Comparison of ENCODE assay signal across 9 cellular contexts in genomic region chr3:177041021-177041729, GRCh38.
DNase-seq lines count a peak whose midpoint lies in the region; ATAC-seq, FAIRE-seq and TF ChIP-seq lines count a peak whose summit lies in the region.
"Had no signal": no experiment of that assay in that cellular context is flagged by ENCODE, and none has a peak within 500 bp of the region (broad histone marks: within the 10 kb centered on the region; RNA-seq: fewer than 3 reads in every experiment).

No MANE protein-coding gene starts in this region.

- H3K27ac ChIP-seq in keratinocyte (ENCODE audit: control insufficient read depth, insufficient read depth, low read length): peak overlapping the region; percentile 4
- H3K27ac ChIP-seq in tibial artery: peak overlapping the region; percentile 32 to 44

- H3K4me3 ChIP-seq in keratinocyte (ENCODE audit: control insufficient read depth in 2 of 3, extremely low read depth in 1 of 3, insufficient read depth in 2 of 3, low read depth in 1 of 3, low read length in 3 of 3): no peak overlapping the region
- H3K4me3 ChIP-seq in tibial artery: no peak overlapping the region

- no peaks in the 10 kb centered on the region for H3K27me3 Mint-ChIP-seq in activated CD8-positive, alpha-beta memory T cell treated with anti-CD3 and anti-CD28 coated beads, Interleukin-2, amount 10 ng/mL, durations not matched to agents 7 days and 5 days
- H3K27me3 Mint-ChIP-seq in activated T-helper 2 cell treated with anti-CD3 and anti-CD28 coated beads, Interferon-gamma antibody, Interleukin-2, Interleukin-4, amounts not matched to agents 10 μg/mL and 5 μg/mL and 100 μg/mL, durations not matched to agents 14 hours and 24 hours and 36 hours (ENCODE audit: low read depth): no peaks in the 10 kb centered on the region

- H3K27ac Mint-ChIP-seq in activated CD8-positive, alpha-beta memory T cell treated with anti-CD3 and anti-CD28 coated beads, Interleukin-2, amount 10 ng/mL, durations not matched to agents 7 days and 5 days: peak overlapping the region; percentile 44
- peak overlapping the region; percentile 33 for H3K27ac Mint-ChIP-seq in activated T-helper 2 cell treated with anti-CD3 and anti-CD28 coated beads, Interferon-gamma antibody, Interleukin-2, Interleukin-4, amounts not matched to agents 10 μg/mL and 5 μg/mL and 100 μg/mL, durations not matched to agents 14 hours and 24 hours and 36 hours

- no peak overlapping the region for H2AFZ ChIP-seq in keratinocyte (ENCODE audit: control insufficient read depth, low read length)

- peaks cover 31% of the 10 kb centered on the region for H3K4me1 Mint-ChIP-seq in activated CD8-positive, alpha-beta memory T cell treated with anti-CD3 and anti-CD28 coated beads, Interleukin-2, amount 10 ng/mL, durations not matched to agents 7 days and 5 days
- peaks cover 34% of the 10 kb centered on the region for H3K4me1 Mint-ChIP-seq in activated T-helper 2 cell treated with anti-CD3 and anti-CD28 coated beads, Interferon-gamma antibody, Interleukin-2, Interleukin-4, amounts not matched to agents 10 μg/mL and 5 μg/mL and 100 μg/mL, durations not matched to agents 14 hours and 24 hours and 36 hours (ENCODE audit: low read depth)

- no peaks in the 10 kb centered on the region for H4K20me1 ChIP-seq in keratinocyte (ENCODE audit: control insufficient read depth, extremely low read depth, insufficient read depth, low read length)

- no peak for DNase-seq in activated CD8-positive, alpha-beta memory T cell treated with anti-CD3 and anti-CD28 coated beads, Interleukin-2, amount 10 ng/mL, durations not matched to agents 7 days and 5 days
- no peak for DNase-seq in activated CD8-positive, alpha-beta memory T cell treated with anti-CD3 and anti-CD28 coated beads for 24 hours
- no peak for DNase-seq in activated T-helper 2 cell treated with anti-CD3 and anti-CD28 coated beads, Interferon-gamma antibody, Interleukin-2, Interleukin-4, amounts not matched to agents 10 μg/mL and 5 μg/mL and 100 μg/mL, durations not matched to agents 14 hours and 24 hours and 36 hours (ENCODE audit: low spot score)
- DNase-seq in keratinocyte (ENCODE audit: low read depth, low spot score): no peak
- DNase-seq in tibial artery: peak; percentile 68 to 75
- no peak for DNase-seq in GM12892 (ENCODE audit: insufficient read length)
- no peak for DNase-seq in SK-N-DZ (ENCODE audit: low spot score)
- DNase-seq: Caco-2 had no signal

- no peaks in the 10 kb centered on the region for H3K9me1 ChIP-seq in keratinocyte (ENCODE audit: control insufficient read depth, extremely low read depth, insufficient read depth, low read length)

- TF ChIP-seq POLR2A in GM12892 (IDR thresholded peaks at IDR 0.05; ENCODE audit: low read depth, low read length): no peak

- FAIRE-seq in keratinocyte (lab: Jason Lieb, UNC) (peak; percentile 49), GM12892 (lab: Jason Lieb, UNC) (no peak)

- peaks cover 2% of the 10 kb centered on the region for H3K9me3 Mint-ChIP-seq in activated CD8-positive, alpha-beta memory T cell treated with anti-CD3 and anti-CD28 coated beads, Interleukin-2, amount 10 ng/mL, durations not matched to agents 7 days and 5 days (ENCODE audit: low read depth)
- peaks cover 7% of the 10 kb centered on the region for H3K9me3 Mint-ChIP-seq in activated T-helper 2 cell treated with anti-CD3 and anti-CD28 coated beads, Interferon-gamma antibody, Interleukin-2, Interleukin-4, amounts not matched to agents 10 μg/mL and 5 μg/mL and 100 μg/mL, durations not matched to agents 14 hours and 24 hours and 36 hours

- dilution Hi-C loops in keratinocyte (cut with MboI; ENCODE audit: extremely low pct_ligation_motif_present, low sequenced_read_pairs): no loop called here

- CTCF ChIA-PET in activated CD8-positive, alpha-beta memory T cell treated with anti-CD3 and anti-CD28 coated beads, Interleukin-2, amount 10 ng/mL, durations not matched to agents 7 days and 5 days (lab: Charles Lee): interaction anchor here (1.1 kb wide), 1 partner anchor 10 kb away, joined by 4 read pairs; no protein-coding TSS in a partner anchor

- TF ChIP-seq CTCF in keratinocyte (optimal IDR thresholded peaks at IDR 0.05 in 1 of 3, IDR thresholded peaks at IDR 0.05 in 1 of 3, conservative IDR thresholded peaks at IDR 0.05 in 1 of 3; ENCODE audit: extremely low read depth in 1 of 3, insufficient read depth in 2 of 3, low read length in 3 of 3) (no peak), tibial artery (IDR thresholded peaks at IDR 0.05) (no peak)

- peak; percentile 36 for ATAC-seq in activated CD8-positive, alpha-beta memory T cell treated with anti-CD3 and anti-CD28 coated beads, Interleukin-2, amount 10 ng/mL, durations not matched to agents 7 days and 5 days
- ATAC-seq in GM18870 (IDR thresholded peaks at IDR 0.05; ENCODE audit: unreplicated experiment): no peak

- peaks cover 70% of the 10 kb centered on the region for H3K36me3 Mint-ChIP-seq in activated CD8-positive, alpha-beta memory T cell treated with anti-CD3 and anti-CD28 coated beads, Interleukin-2, amount 10 ng/mL, durations not matched to agents 7 days and 5 days
- H3K36me3 Mint-ChIP-seq in activated T-helper 2 cell treated with anti-CD3 and anti-CD28 coated beads, Interferon-gamma antibody, Interleukin-2, Interleukin-4, amounts not matched to agents 10 μg/mL and 5 μg/mL and 100 μg/mL, durations not matched to agents 14 hours and 24 hours and 36 hours (ENCODE audit: low read depth): peaks cover 86% of the 10 kb centered on the region

- intact Hi-C loops in activated T-helper 2 cell treated with anti-CD3 and anti-CD28 coated beads, Interferon-gamma antibody, Interleukin-2, Interleukin-4, amounts not matched to agents 10 μg/mL and 5 μg/mL and 100 μg/mL, durations not matched to agents 14 hours and 24 hours and 36 hours (cut with micrococcal nuclease): no loop called here
- intact Hi-C loops in tibial artery (cut with DNase I; ENCODE audit: low total_unique reads): no loop called here

- H3K27me3 ChIP-seq in keratinocyte (ENCODE audit: control insufficient read depth, extremely low read depth, insufficient read depth, low read length) (no peaks in the 10 kb centered on the region), tibial artery (no peaks in the 10 kb centered on the region)

- H3K9ac ChIP-seq in keratinocyte (ENCODE audit: control insufficient read depth, extremely low read depth, insufficient read depth, low read length): no peak overlapping the region

- H3K4me1 ChIP-seq in keratinocyte (ENCODE audit: control insufficient read depth, extremely low read depth, insufficient read depth, low read length) (peaks cover 24% of the 10 kb centered on the region), tibial artery (peaks cover 0 to 33% (median 4%) of the 10 kb centered on the region in 4 donors)
- H3K4me1 ChIP-seq: Caco-2 had no signal

- H3K36me3 ChIP-seq in keratinocyte (ENCODE audit: control insufficient read depth in 2 of 2, extremely low read depth in 1 of 2, insufficient read depth in 2 of 2, low read length in 2 of 2) (peaks cover 15% of the 10 kb centered on the region in 2 experiments), tibial artery (peaks cover 34 to 42% (median 36%) of the 10 kb centered on the region in 3 donors)

- H3K9me3 ChIP-seq in keratinocyte (ENCODE audit: control insufficient read depth, low read depth, low read length): no peaks in the 10 kb centered on the region
- H3K9me3 ChIP-seq in tibial artery: no peaks in the 10 kb centered on the region
- H3K9me3 ChIP-seq: Caco-2 had no signal

- no peak overlapping the region for H3K4me2 ChIP-seq in keratinocyte (ENCODE audit: control insufficient read depth, extremely low read depth, insufficient read depth, low read depth, low read length)

- peaks cover 2% of the 10 kb centered on the region for H3K79me2 ChIP-seq in keratinocyte (ENCODE audit: control insufficient read depth, insufficient read depth, low read length)

- no peak overlapping the region for H3K4me3 Mint-ChIP-seq in activated CD8-positive, alpha-beta memory T cell treated with anti-CD3 and anti-CD28 coated beads, Interleukin-2, amount 10 ng/mL, durations not matched to agents 7 days and 5 days
- H3K4me3 Mint-ChIP-seq in activated T-helper 2 cell treated with anti-CD3 and anti-CD28 coated beads, Interferon-gamma antibody, Interleukin-2, Interleukin-4, amounts not matched to agents 10 μg/mL and 5 μg/mL and 100 μg/mL, durations not matched to agents 14 hours and 24 hours and 36 hours (ENCODE audit: low read depth): no peak overlapping the region

Comparison
In these comparisons a context has a peak if more than half of its experiments do, and no peak if none do; other contexts are left out.
1. DNase-seq: peak in tibial artery (2 of 2); none in activated CD8-positive, alpha-beta memory T cell treated with anti-CD3 and anti-CD28 coated beads, Interleukin-2, amount 10 ng/mL, durations not matched to agents 7 days and 5 days (single experiment), activated CD8-positive, alpha-beta memory T cell treated with anti-CD3 and anti-CD28 coated beads for 24 hours (single experiment), activated T-helper 2 cell treated with anti-CD3 and anti-CD28 coated beads, Interferon-gamma antibody, Interleukin-2, Interleukin-4, amounts not matched to agents 10 μg/mL and 5 μg/mL and 100 μg/mL, durations not matched to agents 14 hours and 24 hours and 36 hours (single experiment), keratinocyte (single experiment), GM12892 (single experiment) and SK-N-DZ (single experiment).